ENCODE assay signal across 5 cellular contexts in genomic region chr11:129955282-129955681, GRCh38.
"Had no signal": no experiment of that assay in that cellular context is flagged by ENCODE, and none has a peak within 500 bp of the region (broad histone marks: within the 10 kb centered on the region; RNA-seq: fewer than 3 reads in every experiment).

No MANE protein-coding gene starts in this region.

- H3K4me3 Mint-ChIP-seq: GM23338, H9 had no signal

- DNase-seq: H9, HCEC 1CT, IMR-90 had no signal

- H3K4me3 ChIP-seq: GM23338, K562 had no signal

- H2AFZ ChIP-seq: GM23338 had no signal

- H3K9me3 Mint-ChIP-seq: GM23338, H9 had no signal

- H3K27ac Mint-ChIP-seq: GM23338, H9 had no signal

- H3K4me2 ChIP-seq: GM23338 had no signal
